Comparison of ENCODE assay signal across 19 cellular contexts in the genomic region with DNA sequence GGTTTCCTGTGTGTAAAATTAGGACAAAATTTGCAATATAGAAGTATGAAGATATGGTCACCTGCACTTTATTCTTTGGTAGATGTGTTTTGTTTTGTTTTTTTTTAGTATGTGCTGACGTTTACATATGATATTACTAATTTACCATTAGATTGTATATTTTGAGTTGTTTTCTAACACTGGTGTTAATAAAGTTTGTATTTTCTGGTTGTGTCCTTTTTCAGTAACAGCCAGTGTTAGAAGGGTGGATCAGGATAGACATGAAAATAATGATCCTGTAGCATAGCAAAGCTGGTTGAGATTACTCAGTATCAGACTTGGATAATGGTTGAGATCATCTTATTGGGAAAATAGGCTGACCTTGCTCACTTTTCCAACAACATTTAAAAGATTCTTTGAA.
"Had no signal": no experiment of that assay in that cellular context is flagged by ENCODE, and none has a peak within 500 bp of the region (broad histone marks: within the 10 kb centered on the region; RNA-seq: fewer than 3 reads in every experiment).

No MANE protein-coding gene starts in this region.

- H3K27ac ChIP-seq: body of pancreas, epithelial cell of prostate, foreskin keratinocyte, ovary, psoas muscle, thyroid gland had no signal

- H3K27me3 ChIP-seq: body of pancreas, foreskin keratinocyte, ovary, thyroid gland had no signal

- H3K27ac Mint-ChIP-seq: activated CD4-positive, alpha-beta T cell treated with anti-CD3 and anti-CD28 coated beads, Interleukin-2, amount 10 ng/mL, durations not matched to agents 7 days and 5 days; activated CD8-positive, alpha-beta T cell treated with anti-CD3 and anti-CD28 coated beads, Interleukin-2, amount 10 ng/mL, durations not matched to agents 7 days and 5 days; activated naive CD8-positive, alpha-beta T cell treated with anti-CD3 and anti-CD28 coated beads, Interleukin-2, amount 10 ng/mL, durations not matched to agents 7 days and 5 days had no signal

- DNase-seq: activated CD4-positive, alpha-beta T cell treated with anti-CD3 and anti-CD28 coated beads, Interleukin-2, amount 10 ng/mL, durations not matched to agents 7 days and 5 days; activated CD8-positive, alpha-beta T cell treated with anti-CD3 and anti-CD28 coated beads, Interleukin-2, amount 10 ng/mL, durations not matched to agents 7 days and 5 days; activated gamma-delta T cell treated with Interleukin-2 at 50 U/mL for 16 hours; activated naive CD8-positive, alpha-beta T cell treated with anti-CD3 and anti-CD28 coated beads, Interleukin-2, amount 10 ng/mL, durations not matched to agents 7 days and 5 days; body of pancreas; dermis blood vessel endothelial cell; effector memory CD8-positive, alpha-beta T cell; foreskin keratinocyte; glutamatergic neuron; hippocampal formation; midbrain; ovary; psoas muscle; right cardiac atrium; stimulated activated CD4-positive, alpha-beta T cell treated with anti-CD3 and anti-CD28 coated beads, Interleukin-2, amount 100 ng/mL, for 24 hours; stimulated activated naive CD4-positive, alpha-beta T cell treated with Interleukin-2 at 50 U/mL for 16 hours; T-helper 9 cell; thyroid gland had no signal

- H3K9me3 Mint-ChIP-seq: activated CD4-positive, alpha-beta T cell treated with anti-CD3 and anti-CD28 coated beads, Interleukin-2, amount 10 ng/mL, durations not matched to agents 7 days and 5 days; activated naive CD8-positive, alpha-beta T cell treated with anti-CD3 and anti-CD28 coated beads, Interleukin-2, amount 10 ng/mL, durations not matched to agents 7 days and 5 days; effector memory CD8-positive, alpha-beta T cell had no signal

- H3K27me3 Mint-ChIP-seq: activated CD4-positive, alpha-beta T cell treated with anti-CD3 and anti-CD28 coated beads, Interleukin-2, amount 10 ng/mL, durations not matched to agents 7 days and 5 days; activated naive CD8-positive, alpha-beta T cell treated with anti-CD3 and anti-CD28 coated beads, Interleukin-2, amount 10 ng/mL, durations not matched to agents 7 days and 5 days; effector memory CD8-positive, alpha-beta T cell had no signal

- H3K4me3 Mint-ChIP-seq: activated CD4-positive, alpha-beta T cell treated with anti-CD3 and anti-CD28 coated beads, Interleukin-2, amount 10 ng/mL, durations not matched to agents 7 days and 5 days; activated CD8-positive, alpha-beta T cell treated with anti-CD3 and anti-CD28 coated beads, Interleukin-2, amount 10 ng/mL, durations not matched to agents 7 days and 5 days; activated naive CD8-positive, alpha-beta T cell treated with anti-CD3 and anti-CD28 coated beads, Interleukin-2, amount 10 ng/mL, durations not matched to agents 7 days and 5 days; effector memory CD8-positive, alpha-beta T cell had no signal

- H3K9me3 ChIP-seq: body of pancreas, ovary, psoas muscle, thyroid gland had no signal

- H3K4me3 ChIP-seq: body of pancreas, ovary, psoas muscle, thyroid gland had no signal

- H3K36me3 ChIP-seq: ovary, thyroid gland had no signal
